ENCODE assay signal across 1 cellular context in genomic region chr1:66938618-66939017, GRCh38.
A peak's percentile ranks its signal among the peaks of the same experiment; 100 is the strongest.
TF ChIP-seq lines count a peak whose summit lies in the region.

No MANE protein-coding gene starts in this region.

TF ChIP-seq in K562, 482 proteins besides CTCF, POLR2A, EP300 and RAD21:
- TF ChIP-seq MYBL2 (IDR thresholded peaks at IDR 0.05; ENCODE audit: low read depth), result 0 out of 2 replicates have a peak, but pooled peaks have one; percentile 16
- TF ChIP-seq MYBL2 (CRISPR knock-in tag; IDR thresholded peaks at IDR 0.05; ENCODE audit: borderline replicate concordance), result no peak
- no peak for TF ChIP-seq ARNT (IDR thresholded peaks at IDR 0.05)
- TF ChIP-seq LARP7 (IDR thresholded peaks at IDR 0.05), result no peak
- TF ChIP-seq ATF3 (IDR thresholded peaks at IDR 0.05), result peak; percentile 73
- TF ChIP-seq ATF3 (CRISPR knock-in tag; conservative IDR thresholded peaks at IDR 0.05), result no peak
- TF ChIP-seq KHSRP (IDR thresholded peaks at IDR 0.05), result no peak
- TF ChIP-seq FOSL1 (tag; conservative IDR thresholded peaks at IDR 0.05), result peak; percentile 55
- TF ChIP-seq RBM14 (IDR thresholded peaks at IDR 0.05; ENCODE audit: borderline replicate concordance, insufficient read depth, low read depth, low read length), result no peak
- 0 out of 2 replicates have a peak, but pooled peaks have one; percentile 39 for TF ChIP-seq FOXM1 (IDR thresholded peaks at IDR 0.05; ENCODE audit: low read depth)
- no peak for TF ChIP-seq FOXM1 (CRISPR knock-in tag; IDR thresholded peaks at IDR 0.05; ENCODE audit: low read depth)
